In the genomic region with DNA sequence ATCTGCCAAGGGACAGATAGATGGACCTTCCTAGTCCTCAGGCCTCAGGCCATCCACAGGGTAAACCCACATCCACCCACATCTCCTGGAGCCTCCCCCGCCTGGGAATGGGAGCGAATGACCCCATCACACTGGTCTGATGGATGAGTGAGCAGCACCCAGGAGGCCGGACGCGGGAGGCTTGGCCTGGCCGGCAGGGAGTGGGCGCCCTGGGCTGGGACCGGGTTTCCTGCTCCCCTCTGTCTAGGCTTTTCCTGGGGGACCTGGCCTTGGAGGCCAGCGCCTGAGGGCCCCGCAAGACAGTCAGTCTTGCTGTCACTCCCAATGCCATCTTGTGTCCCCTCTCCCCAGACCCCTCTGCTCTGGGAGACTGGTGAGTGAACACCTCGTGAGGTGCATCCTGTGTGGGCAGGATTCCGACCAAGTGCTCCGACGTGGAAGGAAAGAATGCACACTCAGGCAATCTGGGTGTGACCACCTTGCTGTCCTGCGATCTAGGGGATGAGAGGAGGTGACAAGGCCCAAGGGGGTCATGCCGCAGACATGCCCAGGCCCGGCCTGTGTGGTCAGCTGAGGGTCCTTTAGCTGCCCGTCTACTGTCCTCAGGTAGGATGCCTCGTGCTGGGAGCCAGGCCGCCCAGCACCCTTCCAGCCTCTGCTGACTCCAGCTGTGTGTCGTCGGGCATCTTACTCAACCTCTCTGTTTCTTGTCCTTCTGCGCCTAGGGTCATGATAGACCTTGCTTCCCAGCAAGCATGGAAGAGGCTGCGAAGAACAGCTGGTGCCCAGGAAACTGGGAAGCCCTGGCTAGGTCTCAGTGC, we compare ENCODE assay signal across 17 cellular contexts. TPM values are rescaled to one million over a fixed set of nuclear protein-coding genes. Genes with fewer than 3 reads are reported as not detected.
DNase-seq lines count a peak whose midpoint lies in the region; ATAC-seq and TF ChIP-seq lines count a peak whose summit lies in the region.
"Had no signal": no experiment of that assay in that cellular context is flagged by ENCODE, and none has a peak within 500 bp of the region (broad histone marks: within the 10 kb centered on the region; RNA-seq: fewer than 3 reads in every experiment).

No MANE protein-coding gene starts in this region.

- no peaks in the 10 kb centered on the region for H4K20me1 ChIP-seq in osteoblast (ENCODE audit: insufficient read depth, low read length)

- peaks cover 26% of the 10 kb centered on the region for H3K79me2 ChIP-seq in osteoblast (ENCODE audit: insufficient read depth, low read length)

- peak overlapping the region; percentile 36 for H2AFZ ChIP-seq in osteoblast (ENCODE audit: low read length)

- peaks cover 5% of the 10 kb centered on the region for H3K4me1 Mint-ChIP-seq in activated T-helper 1 cell treated with anti-CD3 and anti-CD28 coated beads, Interleukin-12 subunit alpha, Interleukin-12 subunit beta, Interleukin-2, Interleukin-4 antibody, amounts not matched to agents 30 ng/mL and 10 ng/mL and 1 ng/mL, durations not matched to agents 14 hours and 24 hours and 36 hours (ENCODE audit: low read depth)

- H3K27me3 Mint-ChIP-seq in activated T-helper 1 cell treated with anti-CD3 and anti-CD28 coated beads, Interleukin-12 subunit alpha, Interleukin-12 subunit beta, Interleukin-2, Interleukin-4 antibody, amounts not matched to agents 30 ng/mL and 10 ng/mL and 1 ng/mL, durations not matched to agents 14 hours and 24 hours and 36 hours (ENCODE audit: insufficient read depth) = no peaks in the 10 kb centered on the region

- no peaks in the 10 kb centered on the region for H3K36me3 Mint-ChIP-seq in activated T-helper 1 cell treated with anti-CD3 and anti-CD28 coated beads, Interleukin-12 subunit alpha, Interleukin-12 subunit beta, Interleukin-2, Interleukin-4 antibody, amounts not matched to agents 30 ng/mL and 10 ng/mL and 1 ng/mL, durations not matched to agents 14 hours and 24 hours and 36 hours (ENCODE audit: low read depth)

- peak; percentile 65; the same call in 1 of the 2 replicates for TF ChIP-seq EP300 in Ishikawa (IDR thresholded peaks at IDR 0.05; ENCODE audit: borderline replicate concordance)

- H3K4me1 ChIP-seq in osteoblast (ENCODE audit: insufficient read depth, low read length) = peaks cover 37% of the 10 kb centered on the region

- H3K4me3 ChIP-seq in fibroblast of mammary gland (ENCODE audit: control insufficient read depth, low read depth, low read length) (no peak overlapping the region), osteoblast (ENCODE audit: insufficient read depth, low read length) (no peak overlapping the region)
- H3K4me3 ChIP-seq: upper lobe of left lung had no signal

- intact Hi-C loops in activated T-helper 1 cell treated with anti-CD3 and anti-CD28 coated beads, Interleukin-12 subunit alpha, Interleukin-12 subunit beta, Interleukin-2, Interleukin-4 antibody, amounts not matched to agents 30 ng/mL and 10 ng/mL and 1 ng/mL, durations not matched to agents 14 hours and 24 hours and 36 hours (cut with micrococcal nuclease) = no loop called here

- TF ChIP-seq RAD21 in Ishikawa (IDR thresholded peaks at IDR 0.05; ENCODE audit: low read depth) = no peak

- no peaks in the 10 kb centered on the region for H3K36me3 ChIP-seq in osteoblast (ENCODE audit: insufficient read depth, low read length)
- H3K36me3 ChIP-seq: BE2C, upper lobe of left lung had no signal

- peak; percentile 35 for DNase-seq in AG08395 (ENCODE audit: low spot score)
- peak; percentile 35 for DNase-seq in fibroblast of mammary gland (ENCODE audit: low read depth)
- peak; percentile 92 for DNase-seq in osteoblast (ENCODE audit: insufficient read length, low spot score, missing footprints)
- DNase-seq in activated T-helper 1 cell treated with anti-CD3 and anti-CD28 coated beads, Interleukin-12 subunit alpha, Interleukin-12 subunit beta, Interleukin-2, Interleukin-4 antibody, amounts not matched to agents 30 ng/mL and 10 ng/mL and 1 ng/mL, durations not matched to agents 14 hours and 24 hours and 36 hours (ENCODE audit: low spot score) = no peak
- DNase-seq in substantia nigra (lab: John Stamatoyannopoulos, UW) = no peak
- no peak for DNase-seq in NCI-H446 (lab: John Stamatoyannopoulos, UW)
- DNase-seq: activated CD4-positive, alpha-beta T cell treated with anti-CD3 and anti-CD28 coated beads, Interleukin-2, amount 50 U/mL, for 48 hours; BE2C; central memory CD4-positive, alpha-beta T cell; NCI-H1436 treated with DMSO at 0.1 percent for 48 hours; NCI-H524 treated with DMSO at 0.1 percent for 48 hours; occipital lobe; RPMI8226; T1000; upper lobe of left lung had no signal

- TF ChIP-seq CTCF in fibroblast of mammary gland (conservative IDR thresholded peaks at IDR 0.05; ENCODE audit: control insufficient read depth, insufficient read depth, low read depth, low read length) = no peak
- no peak for TF ChIP-seq CTCF in osteoblast (IDR thresholded peaks at IDR 0.05; ENCODE audit: extremely low read depth, low read depth, low read length)

- no peak overlapping the region for H3K27ac Mint-ChIP-seq in activated T-helper 1 cell treated with anti-CD3 and anti-CD28 coated beads, Interleukin-12 subunit alpha, Interleukin-12 subunit beta, Interleukin-2, Interleukin-4 antibody, amounts not matched to agents 30 ng/mL and 10 ng/mL and 1 ng/mL, durations not matched to agents 14 hours and 24 hours and 36 hours

- no peaks in the 10 kb centered on the region for H3K27me3 ChIP-seq in osteoblast (ENCODE audit: insufficient read depth, low read length)
- H3K27me3 ChIP-seq: BE2C, upper lobe of left lung had no signal

- no peak for ATAC-seq in GM21529 (IDR thresholded peaks at IDR 0.05; ENCODE audit: unreplicated experiment)

- H3K4me3 Mint-ChIP-seq in activated T-helper 1 cell treated with anti-CD3 and anti-CD28 coated beads, Interleukin-12 subunit alpha, Interleukin-12 subunit beta, Interleukin-2, Interleukin-4 antibody, amounts not matched to agents 30 ng/mL and 10 ng/mL and 1 ng/mL, durations not matched to agents 14 hours and 24 hours and 36 hours = no peak overlapping the region

- H3K9me3 ChIP-seq in osteoblast (ENCODE audit: low read depth, low read length) = no peaks in the 10 kb centered on the region
- H3K9me3 ChIP-seq: BE2C, upper lobe of left lung had no signal

- H3K27ac ChIP-seq in osteoblast (ENCODE audit: low read depth, low read length) (peak overlapping the region; percentile 82), substantia nigra (ENCODE audit: low read depth, low read length, poor library complexity, severe bottlenecking) (no peak overlapping the region)

- H3K9me3 Mint-ChIP-seq in activated T-helper 1 cell treated with anti-CD3 and anti-CD28 coated beads, Interleukin-12 subunit alpha, Interleukin-12 subunit beta, Interleukin-2, Interleukin-4 antibody, amounts not matched to agents 30 ng/mL and 10 ng/mL and 1 ng/mL, durations not matched to agents 14 hours and 24 hours and 36 hours = no peaks in the 10 kb centered on the region

- H3K4me2 ChIP-seq in osteoblast (ENCODE audit: insufficient read depth, low read length) = peak overlapping the region; percentile 27

TF ChIP-seq in Ishikawa, 13 proteins besides CTCF, POLR2A, EP300 and RAD21:
- 0 out of 2 replicates have a peak, but pooled peaks have one; percentile 33 for TF ChIP-seq NFIC (IDR thresholded peaks at IDR 0.05)
- TF ChIP-seq ZBTB7A (IDR thresholded peaks at IDR 0.05; ENCODE audit: low read depth) = peak; percentile 51; the same call in 1 of the 2 replicates
- no peak for TF ChIP-seq TCF12 (IDR thresholded peaks at IDR 0.05; ENCODE audit: low read depth)
- peak; percentile 63 for TF ChIP-seq EGR1 (IDR thresholded peaks at IDR 0.05)
- TF ChIP-seq MAX (IDR thresholded peaks at IDR 0.05) = no peak

RNA-seq across cellular contexts. Expression of gene WNT7B, which starts 26.5 kb away (rescaled TPM):
- total RNA-seq in osteoblast = 0.59 TPM in 1 of 2 replicates, not detected in the other
- total RNA-seq in activated T-helper 1 cell treated with anti-CD3 and anti-CD28 coated beads, Interleukin-12 subunit alpha, Interleukin-12 subunit beta, Interleukin-2, Interleukin-4 antibody, amounts not matched to agents 30 ng/mL and 10 ng/mL and 1 ng/mL, durations not matched to agents 14 hours and 24 hours and 36 hours = not detected in 2 replicates

Comparison
In these comparisons a context has a peak if more than half of its experiments do, and no peak if none do; other contexts are left out.
1. DNase-seq: peak in AG08395 (single experiment), fibroblast of mammary gland (single experiment) and osteoblast (single experiment); none in activated T-helper 1 cell treated with anti-CD3 and anti-CD28 coated beads, Interleukin-12 subunit alpha, Interleukin-12 subunit beta, Interleukin-2, Interleukin-4 antibody, amounts not matched to agents 30 ng/mL and 10 ng/mL and 1 ng/mL, durations not matched to agents 14 hours and 24 hours and 36 hours (single experiment), substantia nigra (0 of 49) and NCI-H446 (0 of 2).